Comparison of ENCODE assay signal across 9 cellular contexts in the genomic region with DNA sequence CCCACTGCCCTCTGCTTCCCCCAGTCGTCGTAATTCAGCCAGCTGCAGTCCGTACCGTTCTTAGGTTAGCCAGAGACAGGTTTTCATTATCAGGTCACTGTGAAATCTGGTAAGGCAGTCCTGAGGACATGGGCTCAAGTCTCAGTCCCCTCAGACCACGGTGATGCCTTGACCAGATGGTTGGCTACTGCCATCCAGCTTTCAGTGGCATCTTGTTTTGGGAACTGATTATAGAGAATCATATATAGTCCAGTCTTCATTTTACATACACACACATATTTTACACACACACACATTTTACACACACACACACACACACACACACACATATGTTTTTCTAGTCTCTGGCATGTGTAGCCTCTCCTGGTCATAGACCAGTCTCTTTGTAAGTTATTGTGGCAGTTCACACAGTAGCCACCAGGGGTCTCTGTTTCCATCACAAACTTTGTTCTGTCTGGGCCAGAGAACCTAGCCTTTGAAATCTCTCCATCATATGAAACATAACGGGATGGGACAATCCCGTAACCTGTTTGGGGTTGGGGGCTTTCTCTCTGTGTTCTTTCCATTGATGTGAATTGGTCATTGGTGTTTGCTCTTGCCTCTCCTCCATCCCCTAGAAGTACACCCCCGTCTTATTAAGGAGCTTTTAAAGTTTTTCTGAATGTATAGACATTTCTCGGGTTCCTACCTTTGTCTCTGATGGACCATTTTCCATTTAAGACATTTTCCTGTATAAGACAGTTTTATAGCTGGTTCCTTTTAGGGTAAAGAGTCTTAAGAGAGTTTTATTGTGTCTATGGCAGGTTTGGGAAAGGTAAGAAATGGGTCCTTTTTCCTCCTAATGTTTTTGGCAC. TPM values are rescaled to one million over a fixed set of nuclear protein-coding genes. Genes with fewer than 3 reads are reported as not detected.
DNase-seq lines count a peak whose midpoint lies in the region; ATAC-seq lines count a peak whose summit lies in the region.
"Had no signal": no experiment of that assay in that cellular context is flagged by ENCODE, and none has a peak within 500 bp of the region (broad histone marks: within the 10 kb centered on the region; RNA-seq: fewer than 3 reads in every experiment).

No MANE protein-coding gene starts in this region.

- no peak overlapping the region for H3K4me3 ChIP-seq in mesendoderm (ENCODE audit: low read length)

- H3K27me3 Mint-ChIP-seq in activated CD4-positive, alpha-beta memory T cell treated with anti-CD3 and anti-CD28 coated beads, Interleukin-2, amount 10 ng/mL, durations not matched to agents 7 days and 5 days: no peaks in the 10 kb centered on the region

- no peaks in the 10 kb centered on the region for H3K27me3 ChIP-seq in mesendoderm (ENCODE audit: insufficient read depth, low read length, poor library complexity)

- peaks cover 32% of the 10 kb centered on the region for H3K36me3 Mint-ChIP-seq in activated CD4-positive, alpha-beta memory T cell treated with anti-CD3 and anti-CD28 coated beads, Interleukin-2, amount 10 ng/mL, durations not matched to agents 7 days and 5 days (ENCODE audit: low read depth)

- H3K4me1 ChIP-seq in mesendoderm (ENCODE audit: control insufficient read depth, low read depth, low read length): no peaks in the 10 kb centered on the region

- H4K8ac ChIP-seq in mesendoderm (ENCODE audit: low read depth, low read length): no peak overlapping the region

- H3K4me2 ChIP-seq in mesendoderm (ENCODE audit: low read length): no peak overlapping the region

- no peaks in the 10 kb centered on the region for H3K79me1 ChIP-seq in mesendoderm (ENCODE audit: low read length)

- CTCF ChIA-PET in activated CD4-positive, alpha-beta memory T cell treated with anti-CD3 and anti-CD28 coated beads, Interleukin-2, amount 10 ng/mL, durations not matched to agents 7 days and 5 days (lab: Charles Lee): interaction anchor here (0.7 to 7.5 kb wide), 19 partner anchors 9 to 511 kb away, joined by 3 to 66 read pairs (median 4); partner anchors contain the start of genes DYRK3 and IKBKE

- H3K18ac ChIP-seq in mesendoderm (ENCODE audit: low read length): no peak overlapping the region

- H3K4me1 Mint-ChIP-seq in activated CD4-positive, alpha-beta memory T cell treated with anti-CD3 and anti-CD28 coated beads, Interleukin-2, amount 10 ng/mL, durations not matched to agents 7 days and 5 days: peaks cover 49% of the 10 kb centered on the region

- no peak overlapping the region for H2BK15ac ChIP-seq in mesendoderm (replicated peaks; ENCODE audit: low read depth)

- ATAC-seq in HG02981 (IDR thresholded peaks at IDR 0.05; ENCODE audit: unreplicated experiment) (peak; percentile 51), HG03378 (IDR thresholded peaks at IDR 0.05; ENCODE audit: unreplicated experiment) (no peak)

- no peaks in the 10 kb centered on the region for H3K79me2 ChIP-seq in mesendoderm (ENCODE audit: control insufficient read depth, insufficient read depth, low read length)

- H3K27ac ChIP-seq in mesendoderm (ENCODE audit: low read depth, low read length): no peak overlapping the region
- H3K27ac ChIP-seq: epithelial cell of prostate had no signal

- H3K36me3 ChIP-seq in mesendoderm (ENCODE audit: control insufficient read depth, insufficient read depth, low read length): no peaks in the 10 kb centered on the region

- H3K4ac ChIP-seq in mesendoderm (ENCODE audit: low read depth, low read length): no peak overlapping the region

- no peak overlapping the region for H3K4me3 Mint-ChIP-seq in activated CD4-positive, alpha-beta memory T cell treated with anti-CD3 and anti-CD28 coated beads, Interleukin-2, amount 10 ng/mL, durations not matched to agents 7 days and 5 days

- no peak overlapping the region for H2BK5ac ChIP-seq in mesendoderm (ENCODE audit: low read length)

- no peak overlapping the region for H3K23ac ChIP-seq in mesendoderm (ENCODE audit: low read length)

- no peak overlapping the region for H2BK120ac ChIP-seq in mesendoderm (ENCODE audit: low read depth, low read length)

- H3K9me3 Mint-ChIP-seq in activated CD4-positive, alpha-beta memory T cell treated with anti-CD3 and anti-CD28 coated beads, Interleukin-2, amount 10 ng/mL, durations not matched to agents 7 days and 5 days: no peaks in the 10 kb centered on the region

- no peak overlapping the region for H2AK5ac ChIP-seq in mesendoderm (ENCODE audit: low read length)

- H3K9ac ChIP-seq in mesendoderm (ENCODE audit: low read length): no peak overlapping the region

- no CpG with 5 or more reads among the region's 9 CpGs for WGBS in mesendoderm (ENCODE audit: extremely low coverage, insufficient coverage, low lambda C conversion rate)

- H3K27ac Mint-ChIP-seq in activated CD4-positive, alpha-beta memory T cell treated with anti-CD3 and anti-CD28 coated beads, Interleukin-2, amount 10 ng/mL, durations not matched to agents 7 days and 5 days: no peak overlapping the region

- POLR2A ChIA-PET in activated CD4-positive, alpha-beta memory T cell treated with anti-CD3 and anti-CD28 coated beads, Interleukin-2, amount 10 ng/mL, durations not matched to agents 7 days and 5 days (lab: Charles Lee): interaction anchor here (0.6 to 2.2 kb wide), 4 partner anchors 8 to 119 kb away, joined by 3 to 10 read pairs (median 4); partner anchors contain the start of gene IKBKE

- DNase-seq in ELF-1 (ENCODE audit: low read depth, low spot score): peak; percentile 57
- peak; percentile 7 for DNase-seq in NCI-H774 (lab: John Stamatoyannopoulos, UW)
- peak; percentile 79 for DNase-seq in activated CD4-positive, alpha-beta memory T cell treated with anti-CD3 and anti-CD28 coated beads, Interleukin-2, amount 10 ng/mL, durations not matched to agents 7 days and 5 days
- peak; percentile 67 for DNase-seq in ecto neural progenitor cell (ENCODE audit: low spot score)
- DNase-seq in mesendoderm: peak; percentile 74
- peak; percentile 51 for DNase-seq in stimulated activated CD8-positive, alpha-beta memory T cell treated with anti-CD3 and anti-CD28 coated beads, Interleukin-7, amount 100 ng/mL, for 24 hours (ENCODE audit: low read depth)

- no peak overlapping the region for H3K56ac ChIP-seq in mesendoderm (ENCODE audit: low read length)

- H4K5ac ChIP-seq in mesendoderm (ENCODE audit: low read length): no peak overlapping the region

RNA-seq across cellular contexts. Expression of gene IKBKE, which starts 8.4 kb away (rescaled TPM):
- total RNA-seq in activated CD4-positive, alpha-beta memory T cell treated with anti-CD3 and anti-CD28 coated beads, Interleukin-2, amount 10 ng/mL, durations not matched to agents 7 days and 5 days: 10 to 100 TPM; 61.8 to 63.6 TPM
- polyA plus RNA-seq in mesendoderm (2013, experiment 1 of 2): 3.7 TPM
- 3.8 TPM for polyA plus RNA-seq in mesendoderm (2013, experiment 2 of 2)

RNA-seq across cellular contexts. Expression of gene RASSF5, which starts 45.5 kb away (rescaled TPM):
- 100 to 1,000 TPM; 213 to 216 TPM for total RNA-seq in activated CD4-positive, alpha-beta memory T cell treated with anti-CD3 and anti-CD28 coated beads, Interleukin-2, amount 10 ng/mL, durations not matched to agents 7 days and 5 days
- polyA plus RNA-seq in mesendoderm (2013, experiment 1 of 2): 1.4 TPM
- polyA plus RNA-seq in mesendoderm (2013, experiment 2 of 2): 1.8 TPM

Comparison
In these comparisons a context has a peak if more than half of its experiments do, and no peak if none do; other contexts are left out.
1. DNase-seq: peak in every context shown above with its lines; median percentile 79 in activated CD4-positive, alpha-beta memory T cell treated with anti-CD3 and anti-CD28 coated beads, Interleukin-2, amount 10 ng/mL, durations not matched to agents 7 days and 5 days; 74 in mesendoderm; 67 in ecto neural progenitor cell; 57 in ELF-1; 51 in stimulated activated CD8-positive, alpha-beta memory T cell treated with anti-CD3 and anti-CD28 coated beads, Interleukin-7, amount 100 ng/mL, for 24 hours; 7 in NCI-H774.